Comparison of ENCODE assay signal across 10 cellular contexts in the genomic region with DNA sequence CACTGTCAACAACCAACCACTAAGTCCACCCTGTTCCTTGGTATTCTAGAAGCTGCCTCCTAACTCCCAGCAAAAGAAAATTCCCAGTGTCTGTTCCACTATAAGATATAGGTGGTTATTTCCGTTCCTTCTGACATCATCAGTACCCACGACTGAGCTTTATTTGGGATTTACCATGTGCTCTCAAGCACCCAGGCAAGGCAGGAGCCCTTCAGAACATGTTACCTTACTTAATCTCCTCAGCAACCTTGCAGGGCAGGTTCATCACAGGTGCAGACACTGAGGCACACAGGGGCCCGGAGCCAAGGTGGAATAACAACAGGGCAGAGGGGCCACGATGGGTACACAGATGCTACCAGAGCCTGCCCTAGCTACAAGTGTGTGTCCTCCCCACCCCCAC. TPM values are rescaled to one million over a fixed set of nuclear protein-coding genes. Genes with fewer than 3 reads are reported as not detected.
"Had no signal": no experiment of that assay in that cellular context is flagged by ENCODE, and none has a peak within 500 bp of the region (broad histone marks: within the 10 kb centered on the region; RNA-seq: fewer than 3 reads in every experiment).

No MANE protein-coding gene starts in this region.

- H3K4me3 Mint-ChIP-seq: GM23338, H9, IgD-negative memory B cell had no signal

- H3K4me3 ChIP-seq: GM23338 had no signal

- H3K27me3 Mint-ChIP-seq: IgD-negative memory B cell had no signal

- ATAC-seq: GM23338, HepG2 had no signal

- DNase-seq: H9, HCEC 1CT, KG1 had no signal

- H3K9me3 Mint-ChIP-seq: GM23338, H9, IgD-negative memory B cell had no signal

- H3K27ac Mint-ChIP-seq: GM23338 had no signal

- H3K36me3 Mint-ChIP-seq: IgD-negative memory B cell had no signal

- H3K27ac ChIP-seq: HL-60 had no signal

- H3K4me1 Mint-ChIP-seq: GM23338 had no signal

- FAIRE-seq: H1, H54 had no signal

RNA-seq across cellular contexts. Expression of gene LY6G5C, which starts 11.5 kb away (rescaled TPM):
- total RNA-seq: GM23338 had no signal

RNA-seq across cellular contexts. Expression of gene LY6G6F, which starts 14.3 kb away (rescaled TPM):
- total RNA-seq: GM23338, H1, H9, HepG2, HT1080 had no signal
- polyA plus RNA-seq: GM23338, H1, HepG2 had no signal

RNA-seq across cellular contexts. Expression of gene LY6G6D, which starts 22.8 kb away (rescaled TPM):
- total RNA-seq: GM23338, H1, H9, HepG2, HT1080 had no signal
- polyA plus RNA-seq: GM23338, HepG2, IgD-negative memory B cell had no signal
